Comparison of ENCODE assay signal across 9 cellular contexts in genomic region chr11:31641477-31642062, GRCh38.
DNase-seq lines count a peak whose midpoint lies in the region; ATAC-seq and TF ChIP-seq lines count a peak whose summit lies in the region.
"Had no signal": no experiment of that assay in that cellular context is flagged by ENCODE, and none has a peak within 500 bp of the region (broad histone marks: within the 10 kb centered on the region; RNA-seq: fewer than 3 reads in every experiment).

No MANE protein-coding gene starts in this region.

- 79% methylated on average over 3 of the region's 3 CpGs for WGBS in right lobe of liver (ENCODE audit: insufficient coverage, low coverage, low lambda C conversion rate, missing lambda C conversion rate)

- H3K36me3 Mint-ChIP-seq in activated CD4-positive, alpha-beta memory T cell treated with anti-CD3 and anti-CD28 coated beads for 36 hours, result no peaks in the 10 kb centered on the region

- H3K4me3 ChIP-seq in ascending aorta (no peak overlapping the region), right lobe of liver (no peak overlapping the region)
- H3K4me3 ChIP-seq: BLaER1 had no signal

- CTCF ChIA-PET in activated CD4-positive, alpha-beta memory T cell treated with anti-CD3 and anti-CD28 coated beads for 36 hours (lab: Charles Lee), result interaction anchor here (0.9 to 4.4 kb wide), 8 partner anchors 10 to 535 kb away, joined by 3 to 16 read pairs (median 4); no protein-coding TSS in a partner anchor

- H3K27ac Mint-ChIP-seq in activated CD4-positive, alpha-beta memory T cell treated with anti-CD3 and anti-CD28 coated beads for 36 hours, result no peak overlapping the region

- ATAC-seq in right lobe of liver (peak; percentile 51 to 71 (median 63)), HG02981 (IDR thresholded peaks at IDR 0.05; ENCODE audit: unreplicated experiment) (no peak), GM19452 (IDR thresholded peaks at IDR 0.05; ENCODE audit: unreplicated experiment) (no peak)

- no peak for TF ChIP-seq POLR2A in right lobe of liver (IDR thresholded peaks at IDR 0.05)

- no peak overlapping the region for H3K4me3 Mint-ChIP-seq in activated CD4-positive, alpha-beta memory T cell treated with anti-CD3 and anti-CD28 coated beads for 36 hours

- H3K9me3 ChIP-seq in ascending aorta (no peaks in the 10 kb centered on the region), right lobe of liver (no peaks in the 10 kb centered on the region)
- H3K9me3 ChIP-seq: BLaER1 had no signal

- H3K4me1 ChIP-seq in ascending aorta, result no peaks in the 10 kb centered on the region
- H3K4me1 ChIP-seq in right lobe of liver, result peaks cover 0 to 9% (median 0%) of the 10 kb centered on the region in 4 donors
- H3K4me1 ChIP-seq: BLaER1 had no signal

- POLR2A ChIA-PET in activated CD4-positive, alpha-beta memory T cell treated with anti-CD3 and anti-CD28 coated beads for 36 hours (lab: Charles Lee), result no interaction called here

- no peaks in the 10 kb centered on the region for H3K27me3 Mint-ChIP-seq in activated CD4-positive, alpha-beta memory T cell treated with anti-CD3 and anti-CD28 coated beads for 36 hours

- no peaks in the 10 kb centered on the region for H3K27me3 ChIP-seq in ascending aorta
- no peaks in the 10 kb centered on the region for H3K27me3 ChIP-seq in right lobe of liver
- H3K27me3 ChIP-seq: BLaER1 had no signal

- H3K36me3 ChIP-seq in ascending aorta, result no peaks in the 10 kb centered on the region
- H3K36me3 ChIP-seq in right lobe of liver, result no peaks in the 10 kb centered on the region
- H3K36me3 ChIP-seq: BLaER1 had no signal

- intact Hi-C loops in ascending aorta (cut with DNase I), result no loop called here
- intact Hi-C loops in right lobe of liver (cut with DNase I), result no loop called here
- intact Hi-C loops in activated CD4-positive, alpha-beta memory T cell treated with anti-CD3 and anti-CD28 coated beads for 36 hours (cut with micrococcal nuclease), result loop anchor here (10.0 kb wide), 1 partner anchor 313 kb away; no protein-coding TSS in a partner anchor

- H3K9me3 Mint-ChIP-seq in activated CD4-positive, alpha-beta memory T cell treated with anti-CD3 and anti-CD28 coated beads for 36 hours, result no peaks in the 10 kb centered on the region

- TF ChIP-seq CTCF in ascending aorta (IDR thresholded peaks at IDR 0.05) (peak in 2 of 3 experiments; percentile 17 to 29), right lobe of liver (IDR thresholded peaks at IDR 0.05) (peak; percentile 31 to 56 (median 52))

- H3K4me1 Mint-ChIP-seq in activated CD4-positive, alpha-beta memory T cell treated with anti-CD3 and anti-CD28 coated beads for 36 hours (ENCODE audit: low read depth), result no peaks in the 10 kb centered on the region

- H3K27ac ChIP-seq in ascending aorta (no peak overlapping the region), right lobe of liver (no peak overlapping the region)
- H3K27ac ChIP-seq: BLaER1 had no signal

- DNase-seq in NCI-H187 (lab: John Stamatoyannopoulos, UW) (peak; percentile 2 to 13), NCI-H187 treated with DMSO at 0.1 percent for 48 hours (lab: John Stamatoyannopoulos, UW) (no peak), NCI-H146 treated with DMSO at 0.1 percent for 48 hours (lab: John Stamatoyannopoulos, UW; ENCODE audit: unreplicated experiment) (peak; percentile 17), ascending aorta (ENCODE audit: low spot score in 2 of 2) (no peak), right lobe of liver (peak in 2 of 3 donors; percentile 14 to 39)
- no peak for DNase-seq in activated CD4-positive, alpha-beta memory T cell treated with anti-CD3 and anti-CD28 coated beads for 36 hours

Comparison
In these comparisons a context has a peak if more than half of its experiments do, and no peak if none do; other contexts are left out.
1. DNase-seq: peak in NCI-H187 (2 of 2), NCI-H146 treated with DMSO at 0.1 percent for 48 hours (single experiment) and right lobe of liver (2 of 3); none in NCI-H187 treated with DMSO at 0.1 percent for 48 hours (single experiment), ascending aorta (0 of 2) and activated CD4-positive, alpha-beta memory T cell treated with anti-CD3 and anti-CD28 coated beads for 36 hours (single experiment).
2. ATAC-seq: peak in right lobe of liver (4 of 4); none in HG02981 (single experiment) and GM19452 (single experiment).